Comparison of ENCODE assay signal across 7 cellular contexts in the genomic region with DNA sequence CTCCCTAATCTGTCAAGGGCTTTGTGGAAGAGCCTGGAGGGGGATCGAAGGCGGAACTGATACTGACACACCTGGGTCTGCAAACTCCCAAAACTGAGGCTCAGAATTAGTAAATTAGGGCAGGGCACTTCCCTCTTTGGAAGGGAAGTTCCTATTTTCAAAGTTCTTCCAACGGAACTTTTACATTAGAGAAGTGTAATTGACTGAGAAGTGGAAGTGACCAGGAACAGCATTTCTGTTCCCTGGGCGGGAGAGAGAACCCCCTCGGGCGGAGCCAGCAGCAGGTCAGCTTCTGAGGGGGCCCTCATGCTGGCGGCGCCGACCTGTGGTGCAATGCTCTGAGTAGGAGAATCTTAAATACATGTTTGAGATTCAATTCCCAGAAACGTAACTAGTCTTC. TPM values are rescaled to one million over a fixed set of nuclear protein-coding genes. Genes with fewer than 3 reads are reported as not detected.
DNase-seq lines count a peak whose midpoint lies in the region; ATAC-seq and TF ChIP-seq lines count a peak whose summit lies in the region.

No MANE protein-coding gene starts in this region.

- no peak overlapping the region; the same call in 1 of the 2 replicates for H3K27ac ChIP-seq in SU-DHL-6 (ENCODE audit: low read depth, low read length)
- H3K27ac ChIP-seq in right atrium auricular region = peak overlapping the region; percentile 95 to 99

- no peaks in the 10 kb centered on the region for H3K9me3 Mint-ChIP-seq in stimulated activated naive B cell treated with anti-CD40 and anti-IgM and Interleukin-4, amounts not matched to agents 10 μg/mL and 1 μg/mL and 100 μg/mL, for 72 hours

- H3K27me3 ChIP-seq in SU-DHL-6 (ENCODE audit: low read length) (no peaks in the 10 kb centered on the region), right atrium auricular region (no peaks in the 10 kb centered on the region)

- H2AFZ ChIP-seq in SU-DHL-6 (ENCODE audit: low read depth, low read length, severe bottlenecking) = peak overlapping the region; percentile 100

- H3K9ac ChIP-seq in SU-DHL-6 (ENCODE audit: low read length) = peak overlapping the region; percentile 99; the same call in 1 of the 2 replicates

- no peaks in the 10 kb centered on the region for H3K27me3 Mint-ChIP-seq in stimulated activated naive B cell treated with anti-CD40 and anti-IgM and Interleukin-4, amounts not matched to agents 10 μg/mL and 1 μg/mL and 100 μg/mL, for 72 hours

- H3K4me1 Mint-ChIP-seq in stimulated activated naive B cell treated with anti-CD40 and anti-IgM and Interleukin-4, amounts not matched to agents 10 μg/mL and 1 μg/mL and 100 μg/mL, for 72 hours = peaks cover 14 to 24% of the 10 kb centered on the region in 2 donors

- TF ChIP-seq CTCF in HFF-Myc (IDR thresholded peaks at IDR 0.05; ENCODE audit: low read depth, low read length, missing control alignments) (no peak), SU-DHL-6 (IDR thresholded peaks at IDR 0.05; ENCODE audit: insufficient read depth, low read length, poor library complexity, severe bottlenecking) (no peak), right atrium auricular region (IDR thresholded peaks at IDR 0.05) (no peak)

- H3F3A ChIP-seq in SU-DHL-6 (ENCODE audit: insufficient read depth) = peaks cover 11% of the 10 kb centered on the region; the same call in 1 of the 2 replicates

- no peaks in the 10 kb centered on the region for H3K9me2 ChIP-seq in SU-DHL-6 (replicated peaks; ENCODE audit: insufficient read depth, low read length)

- 0 out of 2 replicates have a peak, but pooled peaks cover 9% of the 10 kb centered on the region for H4K20me1 ChIP-seq in SU-DHL-6 (ENCODE audit: low read depth, low read length)

- no peak for DNase-seq in HFF-Myc (ENCODE audit: extremely low read depth, low read depth)
- DNase-seq in right atrium auricular region (ENCODE audit: low spot score) = no peak
- no peak for DNase-seq in stimulated activated naive B cell treated with anti-CD40 and anti-IgM and Interleukin-4, amounts not matched to agents 10 μg/mL and 1 μg/mL and 100 μg/mL, for 72 hours
- no peak for DNase-seq in COLO829 (ENCODE audit: low spot score)
- DNase-seq in DMS79 (lab: John Stamatoyannopoulos, UW) = no peak

- H3K27ac Mint-ChIP-seq in stimulated activated naive B cell treated with anti-CD40 and anti-IgM and Interleukin-4, amounts not matched to agents 10 μg/mL and 1 μg/mL and 100 μg/mL, for 72 hours = peak overlapping the region; percentile 21

- peak overlapping the region; percentile 96 to 99 for H3K4me3 Mint-ChIP-seq in stimulated activated naive B cell treated with anti-CD40 and anti-IgM and Interleukin-4, amounts not matched to agents 10 μg/mL and 1 μg/mL and 100 μg/mL, for 72 hours

- ATAC-seq in stimulated activated naive B cell treated with anti-CD40 and anti-IgM and Interleukin-4, amounts not matched to agents 10 μg/mL and 1 μg/mL and 100 μg/mL, for 72 hours (replicated peaks) = no peak
- no peak for ATAC-seq in GM19397 (IDR thresholded peaks at IDR 0.05; ENCODE audit: unreplicated experiment)

- H3K36me3 Mint-ChIP-seq in stimulated activated naive B cell treated with anti-CD40 and anti-IgM and Interleukin-4, amounts not matched to agents 10 μg/mL and 1 μg/mL and 100 μg/mL, for 72 hours = peaks cover 0 to 4% of the 10 kb centered on the region in 2 donors

- H3K4me3 ChIP-seq in HFF-Myc (replicated peaks; ENCODE audit: low read depth, low read length) = peak overlapping the region; percentile 81
- no peak overlapping the region for H3K4me3 ChIP-seq in SU-DHL-6 (ENCODE audit: insufficient read depth, low read length, poor library complexity, severe bottlenecking)
- peak overlapping the region; percentile 95 to 100 for H3K4me3 ChIP-seq in right atrium auricular region

- peaks cover 34% of the 10 kb centered on the region for H3K79me2 ChIP-seq in SU-DHL-6 (ENCODE audit: insufficient read depth, low read length)

- H3K4me2 ChIP-seq in SU-DHL-6 (ENCODE audit: low read depth, low read length, poor library complexity, severe bottlenecking) = peak overlapping the region; percentile 95

- no peaks in the 10 kb centered on the region for H3K9me3 ChIP-seq in SU-DHL-6 (ENCODE audit: insufficient read depth, low read length)
- no peaks in the 10 kb centered on the region for H3K9me3 ChIP-seq in right atrium auricular region

- peaks cover 3 to 39% of the 10 kb centered on the region in 2 donors for H3K4me1 ChIP-seq in right atrium auricular region

- H3K36me3 ChIP-seq in SU-DHL-6 (ENCODE audit: low read length) (no peaks in the 10 kb centered on the region), right atrium auricular region (no peaks in the 10 kb centered on the region)

RNA-seq across cellular contexts. Expression of a gene that starts 1.1 kb away (rescaled TPM):
- total RNA-seq in right atrium auricular region = 10 to 100 TPM in 1 of 2 donors, 1 to 10 TPM in 1; 8.5 to 14.5 TPM

RNA-seq across cellular contexts. Expression of a gene that starts 19.8 kb away (rescaled TPM):
- 1 to 10 TPM; 1.7 to 5.6 TPM for total RNA-seq in right atrium auricular region

RNA-seq across cellular contexts. Expression of a gene that starts 36.6 kb away (rescaled TPM):
- 10 to 100 TPM; 16.9 to 24.3 TPM for total RNA-seq in right atrium auricular region

RNA-seq across cellular contexts. Expression of a gene that starts 56.2 kb away (rescaled TPM):
- 1 to 10 TPM; 1.4 to 1.8 TPM for total RNA-seq in right atrium auricular region
